24 cellular contexts compared by ENCODE assay signal in the genomic region with DNA sequence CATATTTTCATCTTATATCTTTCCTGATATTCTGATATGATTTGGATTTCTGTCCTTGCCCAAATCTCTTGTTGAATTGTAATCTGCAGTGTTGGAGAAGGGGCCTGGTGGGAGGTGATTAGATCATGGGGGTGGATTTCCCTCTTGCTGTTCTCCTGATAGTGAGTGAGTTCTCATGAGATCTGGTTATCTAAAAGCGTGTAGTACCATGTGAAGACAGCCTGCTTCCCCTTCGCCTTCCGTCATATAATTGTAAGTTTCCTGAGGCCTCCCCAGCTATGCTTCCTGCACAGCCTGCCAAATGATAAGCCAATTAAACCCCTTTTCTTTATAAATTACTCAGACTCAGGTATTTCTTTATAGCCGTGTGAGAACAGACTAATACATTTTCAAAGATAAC.
DNase-seq lines count a peak whose midpoint lies in the region; ATAC-seq and TF ChIP-seq lines count a peak whose summit lies in the region.
"Had no signal": no experiment of that assay in that cellular context is flagged by ENCODE, and none has a peak within 500 bp of the region (broad histone marks: within the 10 kb centered on the region; RNA-seq: fewer than 3 reads in every experiment).

No MANE protein-coding gene starts in this region.

- no peak overlapping the region for H3K4me2 ChIP-seq in GM23338

- no peak overlapping the region for H2AFZ ChIP-seq in GM23338
- H2AFZ ChIP-seq: GM23248 had no signal

- H3K4me1 Mint-ChIP-seq in GM23338 (peaks cover 46% of the 10 kb centered on the region), glutamatergic neuron (ENCODE audit: low read depth, unreplicated experiment) (peaks cover 18% of the 10 kb centered on the region)
- H3K4me1 Mint-ChIP-seq in activated CD4-positive, alpha-beta memory T cell treated with anti-CD3 and anti-CD28 coated beads, Interleukin-2, amount 10 ng/mL, durations not matched to agents 7 days and 5 days, result no peaks in the 10 kb centered on the region
- H3K4me1 Mint-ChIP-seq: CD8-positive, alpha-beta memory T cell had no signal

- no peaks in the 10 kb centered on the region for H3K36me3 ChIP-seq in GM23338 (ENCODE audit: insufficient read depth)
- H3K36me3 ChIP-seq: BE2C, MG63, SJSA1 had no signal

- no peaks in the 10 kb centered on the region for H3K27me3 ChIP-seq in GM23338 (ENCODE audit: insufficient read depth)
- H3K27me3 ChIP-seq: BE2C, MG63, SJSA1 had no signal

- peaks cover 35% of the 10 kb centered on the region for H3K4me1 ChIP-seq in GM23338 (ENCODE audit: insufficient read depth)

- POLR2A ChIA-PET in activated CD4-positive, alpha-beta memory T cell treated with anti-CD3 and anti-CD28 coated beads, Interleukin-2, amount 10 ng/mL, durations not matched to agents 7 days and 5 days (lab: Charles Lee), result no interaction called here

- H3K9me3 Mint-ChIP-seq in GM23338 (peaks cover 10% of the 10 kb centered on the region; the same call in 2 of the 3 replicates), glutamatergic neuron (ENCODE audit: unreplicated experiment) (peaks cover 5% of the 10 kb centered on the region)
- no peaks in the 10 kb centered on the region for H3K9me3 Mint-ChIP-seq in activated CD4-positive, alpha-beta memory T cell treated with anti-CD3 and anti-CD28 coated beads, Interleukin-2, amount 10 ng/mL, durations not matched to agents 7 days and 5 days

- DNase-seq in GM23338 (ENCODE audit: low spot score), result no peak
- peak; percentile 78 for DNase-seq in dermis blood vessel endothelial cell
- no peak for DNase-seq in glutamatergic neuron
- DNase-seq in pulmonary artery endothelial cell (ENCODE audit: low read depth, low spot score), result peak; percentile 39
- no peak for DNase-seq in NCI-H510A (lab: John Stamatoyannopoulos, UW)
- no peak for DNase-seq in activated CD4-positive, alpha-beta memory T cell treated with anti-CD3 and anti-CD28 coated beads, Interleukin-2, amount 10 ng/mL, durations not matched to agents 7 days and 5 days
- no peak for DNase-seq in NCI-H146 treated with DMSO at 0.1 percent for 48 hours (lab: John Stamatoyannopoulos, UW; ENCODE audit: unreplicated experiment)
- DNase-seq: BE2C; CD8-positive, alpha-beta memory T cell; DMS153; DND-41; GM23248; H9; KG1; MG63; NCI-H1105 treated with DMSO at 0.1 percent for 48 hours; NCI-H146; NCI-H2029; NCI-H69; Right ventricle myocardium superior; RPMI8226 had no signal

- H3K36me3 Mint-ChIP-seq in GM23338 (ENCODE audit: low read depth) (peaks cover 16% of the 10 kb centered on the region), glutamatergic neuron (ENCODE audit: unreplicated experiment) (no peaks in the 10 kb centered on the region)
- no peaks in the 10 kb centered on the region for H3K36me3 Mint-ChIP-seq in activated CD4-positive, alpha-beta memory T cell treated with anti-CD3 and anti-CD28 coated beads, Interleukin-2, amount 10 ng/mL, durations not matched to agents 7 days and 5 days (ENCODE audit: low read depth)
- H3K36me3 Mint-ChIP-seq: CD14-positive monocyte; CD8-positive, alpha-beta memory T cell had no signal

- no peak overlapping the region for H3K4me3 Mint-ChIP-seq in GM23338
- H3K4me3 Mint-ChIP-seq in glutamatergic neuron (ENCODE audit: unreplicated experiment), result no peak overlapping the region
- no peak overlapping the region for H3K4me3 Mint-ChIP-seq in activated CD4-positive, alpha-beta memory T cell treated with anti-CD3 and anti-CD28 coated beads, Interleukin-2, amount 10 ng/mL, durations not matched to agents 7 days and 5 days
- H3K4me3 Mint-ChIP-seq: CD14-positive monocyte; CD8-positive, alpha-beta memory T cell; H9 had no signal

- no peak for ATAC-seq in GM23338
- ATAC-seq: HepG2 had no signal

- peak overlapping the region; percentile 35; the same call in 1 of the 2 replicates for H3K27ac Mint-ChIP-seq in GM23338
- H3K27ac Mint-ChIP-seq in glutamatergic neuron (ENCODE audit: unreplicated experiment), result peak overlapping the region; percentile 80
- no peak overlapping the region for H3K27ac Mint-ChIP-seq in activated CD4-positive, alpha-beta memory T cell treated with anti-CD3 and anti-CD28 coated beads, Interleukin-2, amount 10 ng/mL, durations not matched to agents 7 days and 5 days
- H3K27ac Mint-ChIP-seq: CD14-positive monocyte; CD8-positive, alpha-beta memory T cell had no signal

- H3K9me2 ChIP-seq in GM23338 (ENCODE audit: insufficient read depth), result no peaks in the 10 kb centered on the region

- H3K27me3 Mint-ChIP-seq in GM23338 (ENCODE audit: insufficient read depth, low read depth, poor library complexity) (peaks cover 8% of the 10 kb centered on the region), glutamatergic neuron (ENCODE audit: unreplicated experiment) (no peaks in the 10 kb centered on the region)
- no peaks in the 10 kb centered on the region for H3K27me3 Mint-ChIP-seq in activated CD4-positive, alpha-beta memory T cell treated with anti-CD3 and anti-CD28 coated beads, Interleukin-2, amount 10 ng/mL, durations not matched to agents 7 days and 5 days
- H3K27me3 Mint-ChIP-seq: CD8-positive, alpha-beta memory T cell had no signal

- H3K4me3 ChIP-seq in GM23338, result no peak overlapping the region
- H3K4me3 ChIP-seq: GM23248, MG63, SJSA1 had no signal

- TF ChIP-seq CTCF in GM23338 (conservative IDR thresholded peaks at IDR 0.05; ENCODE audit: low read depth in 2 of 2) (no peak), glutamatergic neuron (IDR thresholded peaks at IDR 0.05; ENCODE audit: partially characterized antibody, unreplicated experiment) (no peak)

- H4K20me1 ChIP-seq in GM23338 (replicated peaks; ENCODE audit: insufficient read depth), result no peaks in the 10 kb centered on the region

- H3F3A ChIP-seq in GM23338 (replicated peaks; ENCODE audit: low read depth), result peaks cover 5% of the 10 kb centered on the region; the same call in 1 of the 2 replicates

- no peaks in the 10 kb centered on the region for H3K79me2 ChIP-seq in GM23338 (replicated peaks; ENCODE audit: insufficient read depth)

- H3K27ac ChIP-seq in GM23338 (ENCODE audit: low read depth), result no peak overlapping the region
- H3K27ac ChIP-seq: GM23248, SJSA1 had no signal

- CTCF ChIA-PET in activated CD4-positive, alpha-beta memory T cell treated with anti-CD3 and anti-CD28 coated beads, Interleukin-2, amount 10 ng/mL, durations not matched to agents 7 days and 5 days (lab: Charles Lee), result no interaction called here

TF ChIP-seq in GM23338, 12 proteins besides CTCF, POLR2A, EP300 and RAD21 (continues in another document):
- no peak for TF ChIP-seq CREB1 (CRISPR knock-in tag; IDR thresholded peaks at IDR 0.05; ENCODE audit: low read depth)
- TF ChIP-seq ZNF462 (CRISPR knock-in tag; IDR thresholded peaks at IDR 0.05), result no peak
- TF ChIP-seq JUNB (IDR thresholded peaks at IDR 0.05; ENCODE audit: unreplicated experiment), result no peak
- TF ChIP-seq EZH2 (IDR thresholded peaks at IDR 0.05; ENCODE audit: low read depth, unreplicated experiment), result no peak

Comparison
In these comparisons a context has a peak if more than half of its experiments do, and no peak if none do; other contexts are left out.
1. DNase-seq: peak in dermis blood vessel endothelial cell (single experiment) and pulmonary artery endothelial cell (single experiment); none in GM23338 (single experiment), glutamatergic neuron (single experiment), NCI-H510A (single experiment), activated CD4-positive, alpha-beta memory T cell treated with anti-CD3 and anti-CD28 coated beads, Interleukin-2, amount 10 ng/mL, durations not matched to agents 7 days and 5 days (single experiment) and NCI-H146 treated with DMSO at 0.1 percent for 48 hours (single experiment).